ENCODE assay signal across 32 cellular contexts in genomic region chr2:234808907-234809306, GRCh38.
"Had no signal": no experiment of that assay in that cellular context is flagged by ENCODE, and none has a peak within 500 bp of the region (broad histone marks: within the 10 kb centered on the region; RNA-seq: fewer than 3 reads in every experiment).

No MANE protein-coding gene starts in this region.

- H3K27me3 ChIP-seq: left lung, uterus had no signal

- ATAC-seq: left lung; lower lobe of right lung; natural killer cell; sciatic nerve; stimulated activated effector memory CD8-positive, alpha-beta T cell treated with anti-CD3 and anti-CD28 coated beads, Interleukin-12 subunit alpha, Interleukin-12 subunit beta, amount 100 ng/mL, for 72 hours had no signal

- H3K4me1 Mint-ChIP-seq: activated naive CD8-positive, alpha-beta T cell treated with anti-CD3 and anti-CD28 coated beads for 36 hours; endodermal cell; immature natural killer cell; natural killer cell; stimulated activated effector memory CD8-positive, alpha-beta T cell treated with anti-CD3 and anti-CD28 coated beads, Interleukin-12 subunit alpha, Interleukin-12 subunit beta, amount 100 ng/mL, for 72 hours had no signal

- H3K27ac Mint-ChIP-seq: activated naive CD4-positive, alpha-beta T cell treated with anti-CD3 and anti-CD28 coated beads for 36 hours; activated naive CD8-positive, alpha-beta T cell treated with anti-CD3 and anti-CD28 coated beads for 36 hours; activated T-helper 1 cell treated with anti-CD3 and anti-CD28 coated beads, Interleukin-12 subunit alpha, Interleukin-12 subunit beta, Interleukin-2, Interleukin-4 antibody, amounts not matched to agents 30 ng/mL and 10 ng/mL and 1 ng/mL, durations not matched to agents 14 hours and 24 hours and 36 hours; dendritic cell treated with granulocyte-macrophage colony-stimulating factor and Interleukin-4, amounts not matched to agents 40 ng/mL and 50 ng/mL, for 4 days; endodermal cell; immature natural killer cell; natural killer cell; stimulated activated effector memory CD8-positive, alpha-beta T cell treated with anti-CD3 and anti-CD28 coated beads, Interleukin-12 subunit alpha, Interleukin-12 subunit beta, amount 100 ng/mL, for 72 hours; stimulated activated naive CD8-positive, alpha-beta T cell treated with anti-CD3 and anti-CD28 coated beads, Interleukin-15, Interleukin-2, amounts not matched to agents 100 ng/mL and 50 ng/mL, for 24 hours; T-helper 1 cell treated with Interleukin-12 subunit alpha and Interleukin-12 subunit beta and Interleukin-4 antibody, amounts not matched to agents 30 μg/mL and 1 μg/mL, for 36 hours had no signal

- H3K27me3 Mint-ChIP-seq: dendritic cell treated with granulocyte-macrophage colony-stimulating factor and Interleukin-4, amounts not matched to agents 40 ng/mL and 50 ng/mL, for 4 days had no signal

- H3K4me1 ChIP-seq: esophagus squamous epithelium, left lung, lower lobe of right lung, uterus had no signal

- H3K27ac ChIP-seq: esophagus squamous epithelium, left lung, lower lobe of right lung, thoracic aorta, uterus, VCaP had no signal

- H3K4me3 ChIP-seq: esophagus squamous epithelium, left lung, lower lobe of right lung, thoracic aorta, uterus had no signal

- DNase-seq: activated CD4-positive, alpha-beta T cell treated with anti-CD3 and anti-CD28 coated beads for 4 hours; activated CD4-positive, alpha-beta T cell treated with anti-CD3 and anti-CD28 coated beads, Interleukin-2, amount 50 U/mL, for 4 hours; activated CD8-positive, alpha-beta memory T cell treated with anti-CD3 and anti-CD28 coated beads for 24 hours; activated effector memory CD4-positive, alpha-beta T cell treated with anti-CD3 and anti-CD28 coated beads, Interleukin-2, amount 50 U/mL, for 16 hours; activated naive CD4-positive, alpha-beta T cell treated with anti-CD3 and anti-CD28 coated beads for 36 hours; activated naive CD8-positive, alpha-beta T cell treated with anti-CD3 and anti-CD28 coated beads for 36 hours; activated T-cell treated with anti-CD3 and anti-CD28 coated beads, Interleukin-2, amount 50 U/mL, for 1 hour; central memory CD4-positive, alpha-beta T cell; endodermal cell; esophagus squamous epithelium; hippocampal formation; immature natural killer cell; kidney; left lung; lower lobe of right lung; mesendoderm; natural killer cell; posterior cingulate gyrus; small intestine; stimulated activated CD4-positive, alpha-beta T cell treated with anti-CD3 and anti-CD28 coated beads, Interleukin-4, amount 100 ng/mL, for 24 hours; SW 1271; T-helper 9 cell; trophoblast cell; uterus had no signal

- H3K36me3 Mint-ChIP-seq: activated naive CD8-positive, alpha-beta T cell treated with anti-CD3 and anti-CD28 coated beads for 36 hours; immature natural killer cell; natural killer cell; stimulated activated effector memory CD8-positive, alpha-beta T cell treated with anti-CD3 and anti-CD28 coated beads, Interleukin-12 subunit alpha, Interleukin-12 subunit beta, amount 100 ng/mL, for 72 hours had no signal

- H3K4me3 Mint-ChIP-seq: activated naive CD4-positive, alpha-beta T cell treated with anti-CD3 and anti-CD28 coated beads for 36 hours; activated naive CD8-positive, alpha-beta T cell treated with anti-CD3 and anti-CD28 coated beads for 36 hours; activated T-helper 1 cell treated with anti-CD3 and anti-CD28 coated beads, Interleukin-12 subunit alpha, Interleukin-12 subunit beta, Interleukin-2, Interleukin-4 antibody, amounts not matched to agents 30 ng/mL and 10 ng/mL and 1 ng/mL, durations not matched to agents 14 hours and 24 hours and 36 hours; dendritic cell treated with granulocyte-macrophage colony-stimulating factor and Interleukin-4, amounts not matched to agents 40 ng/mL and 50 ng/mL, for 4 days; endodermal cell; immature natural killer cell; natural killer cell; stimulated activated effector memory CD8-positive, alpha-beta T cell treated with anti-CD3 and anti-CD28 coated beads, Interleukin-12 subunit alpha, Interleukin-12 subunit beta, amount 100 ng/mL, for 72 hours; stimulated activated naive CD8-positive, alpha-beta T cell treated with anti-CD3 and anti-CD28 coated beads, Interleukin-15, Interleukin-2, amounts not matched to agents 100 ng/mL and 50 ng/mL, for 24 hours; T-helper 1 cell treated with Interleukin-12 subunit alpha and Interleukin-12 subunit beta and Interleukin-4 antibody, amounts not matched to agents 30 μg/mL and 1 μg/mL, for 36 hours had no signal

- H3K9me3 Mint-ChIP-seq: activated naive CD4-positive, alpha-beta T cell treated with anti-CD3 and anti-CD28 coated beads for 36 hours; activated naive CD8-positive, alpha-beta T cell treated with anti-CD3 and anti-CD28 coated beads for 36 hours; activated T-helper 1 cell treated with anti-CD3 and anti-CD28 coated beads, Interleukin-12 subunit alpha, Interleukin-12 subunit beta, Interleukin-2, Interleukin-4 antibody, amounts not matched to agents 30 ng/mL and 10 ng/mL and 1 ng/mL, durations not matched to agents 14 hours and 24 hours and 36 hours; dendritic cell treated with granulocyte-macrophage colony-stimulating factor and Interleukin-4, amounts not matched to agents 40 ng/mL and 50 ng/mL, for 4 days; immature natural killer cell; natural killer cell; stimulated activated effector memory CD8-positive, alpha-beta T cell treated with anti-CD3 and anti-CD28 coated beads, Interleukin-12 subunit alpha, Interleukin-12 subunit beta, amount 100 ng/mL, for 72 hours; stimulated activated naive CD8-positive, alpha-beta T cell treated with anti-CD3 and anti-CD28 coated beads, Interleukin-15, Interleukin-2, amounts not matched to agents 100 ng/mL and 50 ng/mL, for 24 hours; T-helper 1 cell treated with Interleukin-12 subunit alpha and Interleukin-12 subunit beta and Interleukin-4 antibody, amounts not matched to agents 30 μg/mL and 1 μg/mL, for 36 hours had no signal

- H3K9me3 ChIP-seq: esophagus squamous epithelium, left lung, lower lobe of right lung, thoracic aorta, uterus had no signal

- H3K36me3 ChIP-seq: esophagus squamous epithelium, left lung, lower lobe of right lung, thoracic aorta, uterus had no signal
